8 cellular contexts compared by ENCODE assay signal in genomic region chr12:57756406-57757341, GRCh38. TPM values are rescaled to one million over a fixed set of nuclear protein-coding genes. Genes with fewer than 3 reads are reported as not detected.
A peak's percentile ranks its signal among the peaks of the same experiment; 100 is the strongest.
DNase-seq lines count a peak whose midpoint lies in the region; ATAC-seq and TF ChIP-seq lines count a peak whose summit lies in the region.

No MANE protein-coding gene starts in this region.

- H3K9ac ChIP-seq in mucosa of rectum (ENCODE audit: low read depth in 1 of 2, low read length in 2 of 2) = peak overlapping the region in 1 of 2 donors; percentile 63

- H3K9me3 Mint-ChIP-seq in IgD-negative memory B cell = no peaks in the 10 kb centered on the region
- H3K9me3 Mint-ChIP-seq in activated B cell treated with CpG ODN at 0.5 μM for 24 hours = no peaks in the 10 kb centered on the region
- no peaks in the 10 kb centered on the region for H3K9me3 Mint-ChIP-seq in central memory CD8-positive, alpha-beta T cell

- H3K36me3 Mint-ChIP-seq in IgD-negative memory B cell (peaks cover 9% of the 10 kb centered on the region), activated B cell treated with CpG ODN at 0.5 μM for 24 hours (ENCODE audit: low read depth) (peaks cover 47% of the 10 kb centered on the region)
- peaks cover 22% of the 10 kb centered on the region for H3K36me3 Mint-ChIP-seq in central memory CD8-positive, alpha-beta T cell (ENCODE audit: insufficient read depth)

- WGBS in thyroid gland, 2 donors = 46 to 50% methylated on average over 16 to 22 of the region's 22 CpGs

- CTCF ChIA-PET in activated B cell treated with CpG ODN at 0.5 μM for 24 hours (lab: Charles Lee) = interaction anchor here (0.6 to 2.3 kb wide), 15 partner anchors 10 to 149 kb away, joined by 3 to 20 read pairs (median 4); partner anchors contain the start of genes CYP27B1, OS9, TSFM and TSPAN31

- H3K36me3 ChIP-seq in mucosa of rectum (ENCODE audit: control insufficient read depth in 2 of 2, insufficient read depth in 2 of 2, low read length in 2 of 2) (peaks cover 7 to 16% of the 10 kb centered on the region in 2 donors), thyroid gland (peaks cover 9 to 10% of the 10 kb centered on the region in 2 donors)

- H3K4me1 Mint-ChIP-seq in IgD-negative memory B cell (peaks cover 28 to 45% (median 45%) of the 10 kb centered on the region in 3 donors), activated B cell treated with CpG ODN at 0.5 μM for 24 hours (peaks cover 60% of the 10 kb centered on the region)
- H3K4me1 Mint-ChIP-seq in central memory CD8-positive, alpha-beta T cell = peaks cover 58% of the 10 kb centered on the region

- DNase-seq in activated B cell treated with CpG ODN at 0.5 μM for 24 hours = peak; percentile 56
- peak; percentile 42 to 51 for DNase-seq in central memory CD8-positive, alpha-beta T cell (ENCODE audit: low spot score in 2 of 2)
- DNase-seq in thyroid gland = peak; percentile 42 to 47
- no peak for DNase-seq in AG08395 (ENCODE audit: low spot score)

- peak overlapping the region; percentile 92 to 96 (median 93) for H3K27ac Mint-ChIP-seq in IgD-negative memory B cell
- H3K27ac Mint-ChIP-seq in activated B cell treated with CpG ODN at 0.5 μM for 24 hours = peak overlapping the region; percentile 86
- peak overlapping the region; percentile 75 for H3K27ac Mint-ChIP-seq in central memory CD8-positive, alpha-beta T cell (ENCODE audit: low read depth)

- POLR2A ChIA-PET in activated B cell treated with CpG ODN at 0.5 μM for 24 hours (lab: Charles Lee) = interaction anchor here (0.6 to 3.0 kb wide), 17 partner anchors 11 to 1068 kb away, joined by 3 to 34 read pairs (median 5); partner anchors contain the start of genes CYP27B1, EEF1AKMT3, METTL1 and OS9

- no peaks in the 10 kb centered on the region for H3K27me3 ChIP-seq in mucosa of rectum (ENCODE audit: control insufficient read depth in 2 of 2, insufficient read depth in 2 of 2, low read length in 2 of 2)
- H3K27me3 ChIP-seq in thyroid gland = no peaks in the 10 kb centered on the region

- H3K27me3 Mint-ChIP-seq in IgD-negative memory B cell = no peaks in the 10 kb centered on the region
- no peaks in the 10 kb centered on the region for H3K27me3 Mint-ChIP-seq in activated B cell treated with CpG ODN at 0.5 μM for 24 hours
- no peaks in the 10 kb centered on the region for H3K27me3 Mint-ChIP-seq in central memory CD8-positive, alpha-beta T cell

- no peak for TF ChIP-seq POLR2A in thyroid gland (IDR thresholded peaks at IDR 0.05)

- H3K4me3 ChIP-seq in mucosa of rectum (ENCODE audit: low read length in 2 of 2) (peak overlapping the region; percentile 60 to 76), thyroid gland (replicated peaks in 1 of 3) (peak overlapping the region in 1 of 3 donors; percentile 79)

- H3K4me1 ChIP-seq in mucosa of rectum (ENCODE audit: control insufficient read depth in 2 of 2, insufficient read depth in 2 of 2, low read length in 2 of 2) (peaks cover 32 to 34% of the 10 kb centered on the region in 2 donors), thyroid gland (peaks cover 13 to 30% of the 10 kb centered on the region in 2 donors)

- H3K4me3 Mint-ChIP-seq in IgD-negative memory B cell (peak overlapping the region; percentile 91 to 98 (median 93)), activated B cell treated with CpG ODN at 0.5 μM for 24 hours (peak overlapping the region; percentile 90)
- H3K4me3 Mint-ChIP-seq in central memory CD8-positive, alpha-beta T cell = peak overlapping the region; percentile 77

- ATAC-seq in GM18502 (IDR thresholded peaks at IDR 0.05; ENCODE audit: poor library complexity, unreplicated experiment) (peak; percentile 27), activated B cell treated with CpG ODN at 0.5 μM for 24 hours (ENCODE audit: low read depth) (peak; percentile 16), GM21423 (IDR thresholded peaks at IDR 0.05; ENCODE audit: unreplicated experiment) (no peak)
- ATAC-seq in central memory CD8-positive, alpha-beta T cell (replicated peaks; ENCODE audit: extremely low read depth, poor library complexity, severe bottlenecking) = no peak

- no peaks in the 10 kb centered on the region for H3K9me3 ChIP-seq in mucosa of rectum (ENCODE audit: control insufficient read depth in 2 of 2, low read length in 2 of 2)
- H3K9me3 ChIP-seq in thyroid gland = no peaks in the 10 kb centered on the region

- H3K27ac ChIP-seq in mucosa of rectum (ENCODE audit: low read depth in 2 of 2, low read length in 2 of 2) = no peak overlapping the region
- no peak overlapping the region for H3K27ac ChIP-seq in thyroid gland

- intact Hi-C loops in activated B cell treated with CpG ODN at 0.5 μM for 24 hours (cut with micrococcal nuclease) = loop anchor here (1.0 to 2.0 kb wide), 6 partner anchors 10 to 149 kb away; partner anchors contain the start of genes EEF1AKMT3, METTL1 and TSFM
- intact Hi-C loops in thyroid gland (cut with DNase I) = no loop called here

- TF ChIP-seq CTCF in activated B cell treated with CpG ODN at 0.5 μM for 24 hours (IDR thresholded peaks at IDR 0.05) (no peak), thyroid gland (IDR thresholded peaks at IDR 0.05) (peak in 3 of 6 experiments; percentile 19 to 54 (median 25))

RNA-seq across cellular contexts. Expression of gene MARCHF9, which starts 1.8 kb away (rescaled TPM):
- polyA plus RNA-seq in IgD-negative memory B cell = 11.9 TPM
- 54.1 and 58.2 TPM in 2 replicates for total RNA-seq in activated B cell treated with CpG ODN at 0.5 μM for 24 hours
- total RNA-seq in thyroid gland = 10 to 100 TPM; 17.5 to 25.1 (median 21.4) TPM

RNA-seq across cellular contexts. Expression of gene CDK4, which starts 4.6 kb away (rescaled TPM):
- polyA plus RNA-seq in IgD-negative memory B cell = 77.4 TPM
- total RNA-seq in activated B cell treated with CpG ODN at 0.5 μM for 24 hours (95.7 and 95.9 TPM in 2 replicates), thyroid gland (100 to 1,000 TPM in 3 of 4 donors, 10 to 100 TPM in 1; 95.2 to 137 (median 113) TPM)

RNA-seq across cellular contexts. Expression of gene CYP27B1, which starts 10.2 kb away (rescaled TPM):
- polyA plus RNA-seq in IgD-negative memory B cell = 0.09 TPM
- total RNA-seq in activated B cell treated with CpG ODN at 0.5 μM for 24 hours = 2.4 and 2.5 TPM in 2 replicates
- total RNA-seq in thyroid gland = 10 to 100 TPM in 2 of 4 donors, 1 to 10 TPM in 2; 2.7 to 13.0 (median 10.0) TPM

RNA-seq across cellular contexts. Expression of gene TSPAN31, which starts 11.8 kb away (rescaled TPM):
- 52.8 TPM for polyA plus RNA-seq in IgD-negative memory B cell
- total RNA-seq in activated B cell treated with CpG ODN at 0.5 μM for 24 hours (35.8 and 37.6 TPM in 2 replicates), thyroid gland (100 to 1,000 TPM; 110 to 166 (median 137) TPM)

RNA-seq across cellular contexts. Expression of gene METTL1, which starts 15.2 kb away (rescaled TPM):
- polyA plus RNA-seq in IgD-negative memory B cell = 15.9 TPM
- total RNA-seq in activated B cell treated with CpG ODN at 0.5 μM for 24 hours = 32.2 and 40.7 TPM in 2 replicates
- 10 to 100 TPM in 3 of 4 donors, 1 to 10 TPM in 1; 7.9 to 24.5 (median 13.1) TPM for total RNA-seq in thyroid gland

Comparison
In these comparisons a context has a peak if more than half of its experiments do, and no peak if none do; other contexts are left out.
1. ATAC-seq: peak in GM18502 (single experiment) and activated B cell treated with CpG ODN at 0.5 μM for 24 hours (single experiment); none in central memory CD8-positive, alpha-beta T cell (single experiment) and GM21423 (single experiment).
2. Peak in every context shown above with its lines, with median percentiles within 50 percentile points of each other: H3K27ac Mint-ChIP-seq and H3K4me3 Mint-ChIP-seq.